In genomic region chr11:68329993-68330699, GRCh38 we compare ENCODE assay signal across 14 cellular contexts. TPM values are rescaled to one million over a fixed set of nuclear protein-coding genes. Genes with fewer than 3 reads are reported as not detected.
DNase-seq lines count a peak whose midpoint lies in the region; ATAC-seq and TF ChIP-seq lines count a peak whose summit lies in the region.
"Had no signal": no experiment of that assay in that cellular context is flagged by ENCODE, and none has a peak within 500 bp of the region (broad histone marks: within the 10 kb centered on the region; RNA-seq: fewer than 3 reads in every experiment).

No MANE protein-coding gene starts in this region.

- H3K27me3 Mint-ChIP-seq in Caco-2 (ENCODE audit: insufficient read depth, unreplicated experiment): no peaks in the 10 kb centered on the region
- H3K27me3 Mint-ChIP-seq: stimulated activated memory B cell treated with anti-CD40 and anti-IgM and Interleukin-4, amounts not matched to agents 10 μg/mL and 1 μg/mL and 100 μg/mL, for 72 hours had no signal

- H3K4me3 Mint-ChIP-seq in Caco-2 (ENCODE audit: unreplicated experiment): no peak overlapping the region
- H3K4me3 Mint-ChIP-seq: stimulated activated memory B cell treated with anti-CD40 and anti-IgM and Interleukin-4, amounts not matched to agents 10 μg/mL and 1 μg/mL and 100 μg/mL, for 72 hours had no signal

- H2BK120ac ChIP-seq in trophoblast cell (ENCODE audit: insufficient read depth, low read length, poor library complexity): no peak overlapping the region

- H3K79me1 ChIP-seq in trophoblast cell (ENCODE audit: low read length): peaks cover 3% of the 10 kb centered on the region

- H3K14ac ChIP-seq in trophoblast cell (ENCODE audit: low read length): no peak overlapping the region

- 0 out of 2 replicates have a peak, but pooled peaks cover 4% of the 10 kb centered on the region for H3F3A ChIP-seq in PC-9 (ENCODE audit: insufficient read depth, low read depth)

- TF ChIP-seq CTCF in Caco-2 (IDR thresholded peaks at IDR 0.05; ENCODE audit: insufficient read depth in 1 of 2, low read depth in 1 of 2, low read length in 1 of 2, severe bottlenecking in 1 of 2, unreplicated experiment in 1 of 2): no peak
- TF ChIP-seq CTCF in PC-9 (conservative IDR thresholded peaks at IDR 0.05): no peak

- CTCF ChIA-PET in Caco-2 (lab: Charles Lee) (no interaction called here), PC-9 (lab: Charles Lee) (no interaction called here)

- H3K36me3 ChIP-seq in Caco-2 (ENCODE audit: control insufficient read depth, insufficient read depth, low read length): peaks cover 3% of the 10 kb centered on the region; the same call in 1 of the 2 replicates
- H3K36me3 ChIP-seq in trophoblast cell (ENCODE audit: control insufficient read depth in 1 of 2, insufficient read depth in 2 of 2, low read length in 2 of 2): no peaks in the 10 kb centered on the region
- H3K36me3 ChIP-seq in Karpas-422 (ENCODE audit: insufficient read depth, low read length): no peaks in the 10 kb centered on the region
- 0 out of 2 replicates have a peak, but pooled peaks cover 4% of the 10 kb centered on the region for H3K36me3 ChIP-seq in PC-9 (ENCODE audit: low read depth)

- POLR2A ChIA-PET in Caco-2 (lab: Charles Lee) (interaction anchor here (0.9 to 1.0 kb wide), 2 partner anchors 16 to 58 kb away, joined by 3 read pairs; partner anchors contain the start of gene C11orf24), PC-9 (lab: Charles Lee; ENCODE audit: unreplicated experiment) (no interaction called here)

- ATAC-seq in SK-N-SH treated with all-trans-retinoic acid at 6 μM for 48 hours (peak; percentile 43; the same call in 2 of the 3 replicates), left ventricle myocardium superior (peak; percentile 3)
- ATAC-seq: GM12878; stimulated activated memory B cell treated with anti-CD40 and anti-IgM and Interleukin-4, amounts not matched to agents 10 μg/mL and 1 μg/mL and 100 μg/mL, for 72 hours had no signal

- H3K27ac Mint-ChIP-seq in Caco-2 (ENCODE audit: unreplicated experiment): peak overlapping the region; percentile 55
- H3K27ac Mint-ChIP-seq: stimulated activated memory B cell treated with anti-CD40 and anti-IgM and Interleukin-4, amounts not matched to agents 10 μg/mL and 1 μg/mL and 100 μg/mL, for 72 hours had no signal

- H3K36me3 Mint-ChIP-seq in Caco-2 (ENCODE audit: insufficient read depth, unreplicated experiment): peaks cover 40% of the 10 kb centered on the region
- H3K36me3 Mint-ChIP-seq: stimulated activated memory B cell treated with anti-CD40 and anti-IgM and Interleukin-4, amounts not matched to agents 10 μg/mL and 1 μg/mL and 100 μg/mL, for 72 hours had no signal

- no peak overlapping the region for H4K8ac ChIP-seq in trophoblast cell (ENCODE audit: low read depth, low read length)

- H2BK5ac ChIP-seq in trophoblast cell (ENCODE audit: low read depth, low read length, poor library complexity): no peak overlapping the region

- H3K9me3 ChIP-seq in Caco-2 (no peaks in the 10 kb centered on the region), trophoblast cell (ENCODE audit: insufficient read depth, low read depth, low read length) (no peaks in the 10 kb centered on the region), Karpas-422 (ENCODE audit: low read length) (no peaks in the 10 kb centered on the region), PC-9 (ENCODE audit: insufficient read depth, low read depth) (no peaks in the 10 kb centered on the region)

- no peak overlapping the region for H4K91ac ChIP-seq in trophoblast cell (ENCODE audit: low read depth, low read length)

- H3K4me3 ChIP-seq in Caco-2 (ENCODE audit: low read depth, low read length): no peak overlapping the region
- no peak overlapping the region for H3K4me3 ChIP-seq in trophoblast cell (ENCODE audit: low read depth, low read length)
- H3K4me3 ChIP-seq in Karpas-422 (ENCODE audit: low read length): no peak overlapping the region
- H3K4me3 ChIP-seq in PC-9: no peak overlapping the region
- H3K4me3 ChIP-seq: GM12878 had no signal

- intact Hi-C loops in Caco-2 (cut with micrococcal nuclease; ENCODE audit: unreplicated experiment): no loop called here
- intact Hi-C loops in left ventricle myocardium superior (cut with micrococcal nuclease): no loop called here
- intact Hi-C loops in PC-9 (cut with micrococcal nuclease; ENCODE audit: unreplicated experiment): no loop called here

- no peak overlapping the region for H3K4ac ChIP-seq in trophoblast cell (ENCODE audit: low read depth, low read length)

- H3K9me2 ChIP-seq in Karpas-422 (replicated peaks; ENCODE audit: insufficient read depth, low read length): no peaks in the 10 kb centered on the region
- H3K9me2 ChIP-seq in PC-9 (ENCODE audit: insufficient read depth): no peaks in the 10 kb centered on the region

- BruUV-seq in Caco-2 (replicated peaks; lab: Mats Ljungman, UMichigan) (no TSS peak), PC-9 (replicated peaks; lab: Mats Ljungman, UMichigan) (no TSS peak)

- no peak overlapping the region for H4K12ac ChIP-seq in trophoblast cell (ENCODE audit: low read depth, low read length)

- H2AK5ac ChIP-seq in trophoblast cell (ENCODE audit: low read length): no peak overlapping the region

- no peak overlapping the region for H2BK12ac ChIP-seq in trophoblast cell (ENCODE audit: low read length)

- H2AFZ ChIP-seq in trophoblast cell (ENCODE audit: insufficient read depth, low read length, poor library complexity) (no peak overlapping the region), Karpas-422 (ENCODE audit: low read length) (no peak overlapping the region), PC-9 (no peak overlapping the region)

- no peak overlapping the region for H3K9ac ChIP-seq in trophoblast cell (ENCODE audit: low read length)
- H3K9ac ChIP-seq in Karpas-422 (ENCODE audit: low read length): no peak overlapping the region

- DNase-seq in Caco-2 (no peak), left ventricle myocardium superior (no peak), trophoblast cell (peak; percentile 18 to 37), Karpas-422 (no peak), PC-9 (no peak), NK-92 (lab: John Stamatoyannopoulos, UW; ENCODE audit: unreplicated experiment) (no peak)
- DNase-seq in stimulated activated naive CD4-positive, alpha-beta T cell (lab: John Stamatoyannopoulos, UW): no peak
- DNase-seq: central memory CD4-positive, alpha-beta T cell; COR-L47; NCI-H187; T-helper 9 cell had no signal

- H3K18ac ChIP-seq in trophoblast cell (ENCODE audit: low read length): no peak overlapping the region

- H3K79me2 ChIP-seq in trophoblast cell (ENCODE audit: control insufficient read depth, insufficient read depth, low read length, poor library complexity) (no peaks in the 10 kb centered on the region), Karpas-422 (ENCODE audit: low read length) (no peaks in the 10 kb centered on the region), PC-9 (ENCODE audit: low read depth) (peaks cover 71% of the 10 kb centered on the region)

- H4K20me1 ChIP-seq in Karpas-422 (ENCODE audit: insufficient read depth, low read depth, low read length) (no peaks in the 10 kb centered on the region), PC-9 (ENCODE audit: insufficient read depth) (peaks cover 43% of the 10 kb centered on the region)

- no peak overlapping the region for H3K23ac ChIP-seq in trophoblast cell (ENCODE audit: low read length)

- no peaks in the 10 kb centered on the region for H3K9me3 Mint-ChIP-seq in Caco-2 (ENCODE audit: unreplicated experiment)
- H3K9me3 Mint-ChIP-seq: stimulated activated memory B cell treated with anti-CD40 and anti-IgM and Interleukin-4, amounts not matched to agents 10 μg/mL and 1 μg/mL and 100 μg/mL, for 72 hours had no signal

- H3K4me2 ChIP-seq in trophoblast cell (ENCODE audit: low read length) (no peak overlapping the region), Karpas-422 (ENCODE audit: low read depth, low read length, poor library complexity, severe bottlenecking) (no peak overlapping the region), PC-9 (no peak overlapping the region)

- H3K27me3 ChIP-seq in Caco-2 (replicated peaks; ENCODE audit: control insufficient read depth, insufficient read depth, low read length) (no peaks in the 10 kb centered on the region), trophoblast cell (ENCODE audit: insufficient read depth, low read length) (no peaks in the 10 kb centered on the region), Karpas-422 (ENCODE audit: low read length) (no peaks in the 10 kb centered on the region), PC-9 (ENCODE audit: insufficient read depth, low read depth) (no peaks in the 10 kb centered on the region)

- no CpG with 5 or more reads among the region's 13 CpGs for WGBS in trophoblast cell (ENCODE audit: extremely low coverage, insufficient coverage, insufficient read length)

- peaks cover 44% of the 10 kb centered on the region for H3K4me1 ChIP-seq in Caco-2
- H3K4me1 ChIP-seq in trophoblast cell (ENCODE audit: control insufficient read depth in 1 of 2, insufficient read depth in 2 of 2, low read length in 2 of 2): peaks cover 20 to 31% of the 10 kb centered on the region in 2 experiments
- no peaks in the 10 kb centered on the region for H3K4me1 ChIP-seq in Karpas-422 (ENCODE audit: low read length)
- peaks cover 12% of the 10 kb centered on the region for H3K4me1 ChIP-seq in PC-9 (replicated peaks; ENCODE audit: insufficient read depth)

- peaks cover 44% of the 10 kb centered on the region for H3K4me1 Mint-ChIP-seq in Caco-2 (ENCODE audit: low read depth, unreplicated experiment)

- H3K27ac ChIP-seq in trophoblast cell (ENCODE audit: low read depth, low read length) (no peak overlapping the region), Karpas-422 (ENCODE audit: low read length) (no peak overlapping the region), PC-9 (no peak overlapping the region)

RNA-seq across cellular contexts. Expression of gene LRP5, which starts 17.8 kb away (rescaled TPM):
- 94.3 TPM in 2 replicates for total RNA-seq in Caco-2 (2022)
- 64.8 TPM for total RNA-seq in left ventricle myocardium superior
- 16.1 and 17.7 TPM in 2 replicates for polyA plus RNA-seq in trophoblast cell (2013)
- total RNA-seq in Karpas-422 (2014; rRNA removed; shearing (Covaris generic); ENCODE audit: low replicate concordance): 0.04 and 0.07 TPM in 2 replicates
- 112 and 129 TPM in 2 replicates for total RNA-seq in PC-9 (2021)

RNA-seq across cellular contexts. Expression of gene C11orf24, which starts 58.4 kb away (rescaled TPM):
- 79.8 and 83.2 TPM in 2 replicates for total RNA-seq in Caco-2 (2022)
- total RNA-seq in left ventricle myocardium superior: 23.9 TPM
- polyA plus RNA-seq in trophoblast cell (2013): 50.4 and 51.7 TPM in 2 replicates
- 25.4 and 37.4 TPM in 2 replicates for total RNA-seq in Karpas-422 (2014; rRNA removed; shearing (Covaris generic); ENCODE audit: low replicate concordance)
- total RNA-seq in PC-9 (2021): 27.2 and 37.7 TPM in 2 replicates

Comparison
In these comparisons a context has a peak if more than half of its experiments do, and no peak if none do; other contexts are left out.
1. DNase-seq: peak in trophoblast cell (2 of 2); none in Caco-2 (0 of 2), left ventricle myocardium superior (single experiment), stimulated activated naive CD4-positive, alpha-beta T cell (0 of 6), Karpas-422 (single experiment), PC-9 (0 of 2) and NK-92 (single experiment).
2. RNA of gene LRP5, which starts 17.8 kb away (total RNA-seq): 112 to 129 TPM in PC-9, 94.3 TPM in Caco-2 and 64.8 TPM in left ventricle myocardium superior (single experiment); 0.04 to 0.07 TPM in Karpas-422; every median in the first group is over 10 times any median in the second.